Comparison of ENCODE assay signal across 8 cellular contexts in the genomic region with DNA sequence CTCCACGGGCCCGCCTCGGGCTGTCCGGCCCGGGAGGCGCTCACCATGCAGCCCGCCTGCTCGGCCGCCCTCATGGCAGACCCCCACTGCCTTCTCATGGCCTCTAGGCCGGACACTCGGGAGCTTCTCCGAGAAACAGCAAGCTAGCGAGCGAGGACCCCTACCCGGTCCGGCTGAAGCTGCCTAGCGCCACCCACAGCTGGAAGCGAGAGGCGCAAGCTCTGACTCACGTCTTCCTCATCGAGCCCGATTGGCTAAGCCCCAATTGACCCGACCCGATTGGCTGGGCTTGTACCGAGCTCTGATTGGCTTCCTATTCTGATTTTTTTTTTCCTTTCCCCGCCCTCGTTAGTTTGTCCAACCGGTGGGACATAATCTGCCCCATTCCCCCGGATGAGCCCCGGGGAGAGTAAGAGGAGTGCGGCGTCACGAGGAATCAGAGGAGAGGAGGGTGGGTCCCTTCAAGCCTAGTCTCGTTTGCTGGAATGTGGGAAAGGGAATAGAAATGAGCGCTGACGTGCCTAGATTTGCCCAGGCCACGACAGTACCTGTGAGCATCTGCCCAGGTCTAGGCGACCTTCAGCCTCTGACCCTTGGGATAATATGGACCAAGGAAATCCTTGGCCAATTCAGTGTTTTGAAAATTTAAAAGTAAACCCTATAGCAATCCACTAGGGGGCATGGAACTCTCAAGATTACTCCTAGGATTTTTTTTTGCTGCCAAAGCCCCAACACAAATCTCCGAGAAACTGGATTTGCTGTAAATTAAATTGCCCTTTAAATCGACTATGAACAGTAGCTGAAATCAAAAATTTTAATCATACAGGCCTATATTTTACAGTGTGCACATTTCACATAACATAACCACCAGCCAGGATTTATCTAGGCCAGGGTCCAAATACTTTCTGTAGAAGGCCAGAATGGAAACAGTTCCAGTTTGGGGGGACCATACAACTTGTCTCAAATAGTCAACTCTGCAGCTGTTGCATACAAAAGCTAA. TPM values are rescaled to one million over a fixed set of nuclear protein-coding genes. Genes with fewer than 3 reads are reported as not detected.
DNase-seq lines count a peak whose midpoint lies in the region; ATAC-seq and TF ChIP-seq lines count a peak whose summit lies in the region.

A gene with protein sequence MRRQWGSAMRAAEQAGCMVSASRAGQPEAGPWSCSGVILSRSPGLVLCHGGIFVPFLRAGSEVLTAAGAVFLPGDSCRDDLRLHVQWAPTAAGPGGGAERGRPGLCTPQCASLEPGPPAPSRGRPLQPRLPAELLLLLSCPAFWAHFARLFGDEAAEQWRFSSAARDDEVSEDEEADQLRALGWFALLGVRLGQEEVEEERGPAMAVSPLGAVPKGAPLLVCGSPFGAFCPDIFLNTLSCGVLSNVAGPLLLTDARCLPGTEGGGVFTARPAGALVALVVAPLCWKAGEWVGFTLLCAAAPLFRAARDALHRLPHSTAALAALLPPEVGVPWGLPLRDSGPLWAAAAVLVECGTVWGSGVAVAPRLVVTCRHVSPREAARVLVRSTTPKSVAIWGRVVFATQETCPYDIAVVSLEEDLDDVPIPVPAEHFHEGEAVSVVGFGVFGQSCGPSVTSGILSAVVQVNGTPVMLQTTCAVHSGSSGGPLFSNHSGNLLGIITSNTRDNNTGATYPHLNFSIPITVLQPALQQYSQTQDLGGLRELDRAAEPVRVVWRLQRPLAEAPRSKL (minus strand): TSS at position 212 of the 1,000 bp plus-strand sequence. CDS start 114 bp downstream, at position 98.

- H3K9me3 ChIP-seq in PC-9 (ENCODE audit: insufficient read depth, low read depth) (no peaks in the 10 kb centered on the region), mucosa of rectum (ENCODE audit: control insufficient read depth in 2 of 2, low read length in 2 of 2) (no peaks in the 10 kb centered on the region)

- peak within 1 kb of the TSS; percentile 84 for H3K4me3 ChIP-seq in PC-9
- H3K4me3 ChIP-seq in mucosa of rectum (ENCODE audit: low read length in 2 of 2), result peak within 1 kb of the TSS; percentile 75 to 84

- H3K27ac ChIP-seq in PC-9 (peak within 1 kb of the TSS; percentile 70), mucosa of rectum (ENCODE audit: low read depth in 2 of 2, low read length in 2 of 2) (peak within 1 kb of the TSS; percentile 93 to 96)

- in situ Hi-C loops in KBM-7 (cut with MboI; ENCODE audit: low pct_unique_long_range_greater_than_20kb, low sequenced_read_pairs), result no loop called here

- CTCF ChIA-PET in PC-9 (lab: Charles Lee), result interaction anchor here (0.6 to 2.3 kb wide), 26 partner anchors 9 to 910 kb away, joined by 3 to 16 read pairs (median 5); a partner anchor contains a TSS

- DNase-seq in DMS79 (lab: John Stamatoyannopoulos, UW) (peak; percentile 86), KBM-7 (peak; percentile 98), PC-9 (peak; percentile 98 to 99), erythroblast (lab: John Stamatoyannopoulos, UW) (peak; percentile 95)
- DNase-seq in activated T-cell treated with anti-CD3 and anti-CD28 coated beads, Interleukin-2, amount 50 U/mL, for 1 hour, result peak; percentile 89
- DNase-seq in stimulated activated CD8-positive, alpha-beta memory T cell treated with anti-CD3 and anti-CD28 coated beads, Interleukin-4, amount 100 ng/mL, for 48 hours, result peak; percentile 93

- TSS peak; percentile 99 for BruUV-seq in PC-9 (replicated peaks; lab: Mats Ljungman, UMichigan)

- ATAC-seq in GM21717 (IDR thresholded peaks at IDR 0.05; ENCODE audit: unreplicated experiment), result peak; percentile 88

- intact Hi-C loops in PC-9 (cut with micrococcal nuclease; ENCODE audit: unreplicated experiment), result loop anchor here (1.0 to 10.0 kb wide), 3 partner anchors 15 to 218 kb away; a partner anchor contains a TSS

- no peaks in the 10 kb centered on the region for H3K9me2 ChIP-seq in PC-9 (ENCODE audit: insufficient read depth)

- peak within 1 kb of the TSS; percentile 95 for H2AFZ ChIP-seq in PC-9

- H3K4me1 ChIP-seq in PC-9 (replicated peaks; ENCODE audit: insufficient read depth), result peaks cover 15% of the 10 kb centered on the region
- H3K4me1 ChIP-seq in mucosa of rectum (ENCODE audit: control insufficient read depth in 2 of 2, insufficient read depth in 2 of 2, low read length in 2 of 2), result peaks cover 10 to 16% of the 10 kb centered on the region in 2 donors

- H3K27me3 ChIP-seq in PC-9 (ENCODE audit: insufficient read depth, low read depth) (no peaks in the 10 kb centered on the region), mucosa of rectum (ENCODE audit: control insufficient read depth in 2 of 2, insufficient read depth in 2 of 2, low read length in 2 of 2) (no peaks in the 10 kb centered on the region)

- H3K79me2 ChIP-seq in PC-9 (ENCODE audit: low read depth), result peaks cover 28% of the 10 kb centered on the region

- peaks cover 11% of the 10 kb centered on the region for H3K36me3 ChIP-seq in PC-9 (ENCODE audit: low read depth)
- H3K36me3 ChIP-seq in mucosa of rectum (ENCODE audit: control insufficient read depth in 2 of 2, insufficient read depth in 2 of 2, low read length in 2 of 2), result peaks cover 13 to 20% of the 10 kb centered on the region in 2 donors

- peaks cover 34% of the 10 kb centered on the region for H3F3A ChIP-seq in PC-9 (ENCODE audit: insufficient read depth, low read depth)

- peak; percentile 67 for TF ChIP-seq POLR2A in erythroblast (IDR thresholded peaks at IDR 0.05; ENCODE audit: low read length)

- POLR2A ChIA-PET in PC-9 (lab: Charles Lee; ENCODE audit: unreplicated experiment), result interaction anchor here (0.5 to 2.1 kb wide), 24 partner anchors 10 to 1627 kb away, joined by 3 to 32 read pairs (median 4); a partner anchor contains a TSS

- peak within 1 kb of the TSS; percentile 87 to 90 for H3K9ac ChIP-seq in mucosa of rectum (ENCODE audit: low read depth in 1 of 2, low read length in 2 of 2)

- H4K20me1 ChIP-seq in PC-9 (ENCODE audit: insufficient read depth), result peaks cover 4% of the 10 kb centered on the region; the same call in 1 of the 2 replicates

- peak within 1 kb of the TSS; percentile 99 for H3K4me2 ChIP-seq in PC-9

- peak; percentile 81 for TF ChIP-seq CTCF in PC-9 (conservative IDR thresholded peaks at IDR 0.05)

RNA-seq across cellular contexts. Expression of the gene that starts here (rescaled TPM):
- total RNA-seq in PC-9 (2021), result 28.0 and 33.5 TPM in 2 replicates

Comparison
In these comparisons a context has a peak if more than half of its experiments do, and no peak if none do; other contexts are left out.
1. Peak in every context shown above with its lines: DNase-seq, ATAC-seq, H3K4me3 ChIP-seq and H3K27ac ChIP-seq.